In the genomic region with DNA sequence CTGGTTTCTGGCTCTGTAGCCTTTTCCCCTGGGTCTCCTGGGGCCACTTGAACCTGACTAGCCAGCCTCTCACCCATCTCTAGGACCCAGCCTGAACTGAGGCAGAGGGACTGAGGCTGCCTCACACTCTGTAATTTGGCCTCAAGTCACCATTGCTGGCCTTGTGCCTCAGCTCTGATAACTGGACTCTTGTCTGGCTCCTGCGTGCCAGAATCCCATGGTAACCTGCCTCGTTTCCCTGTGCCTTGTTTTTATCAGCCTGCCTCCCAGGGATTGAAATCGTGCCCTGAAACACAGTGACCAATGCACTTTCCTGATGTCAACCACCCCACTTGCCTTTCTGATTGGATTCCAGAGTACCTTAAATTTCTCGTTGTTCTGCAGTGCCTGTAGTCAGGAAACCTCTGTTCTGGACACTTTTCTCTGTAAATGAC, we compare ENCODE assay signal across 8 cellular contexts. TPM values are rescaled to one million over a fixed set of nuclear protein-coding genes. Genes with fewer than 3 reads are reported as not detected.
A peak's percentile ranks its signal among the peaks of the same experiment; 100 is the strongest.
DNase-seq lines count a peak whose midpoint lies in the region; ATAC-seq, FAIRE-seq and TF ChIP-seq lines count a peak whose summit lies in the region.

No MANE protein-coding gene starts in this region.

- TF ChIP-seq CTCF in astrocyte of the spinal cord (IDR thresholded peaks at IDR 0.05; ENCODE audit: low read depth, low read length) (no peak), kidney (IDR thresholded peaks at IDR 0.05; ENCODE audit: borderline replicate concordance, extremely low read depth, insufficient read depth) (no peak), stomach (IDR thresholded peaks at IDR 0.05) (no peak)

- DNase-seq in NCI-H1092 (lab: John Stamatoyannopoulos, UW) (peak; percentile 68), astrocyte of the spinal cord (ENCODE audit: low read depth, low spot score) (peak; percentile 69), kidney (peak; percentile 72), stomach (peak; percentile 93), germinal center (ENCODE audit: low spot score) (no peak), Kasumi-1 (lab: John Stamatoyannopoulos, UW) (no peak), iPS-NIHi7 (ENCODE audit: extremely low spot score) (no peak)

- H3K4me3 ChIP-seq in astrocyte of the spinal cord (ENCODE audit: low read depth, low read length) (no peak overlapping the region), kidney (ENCODE audit: low read length in 2 of 2) (peak overlapping the region in 1 of 2 donors; percentile 31), stomach (no peak overlapping the region)

- in situ Hi-C loops in astrocyte of the spinal cord (cut with HindIII; ENCODE audit: low sequenced_read_pairs): no loop called here

- 8 to 20% (median 13%) methylated on average over 4 of the region's 4 CpGs for WGBS in stomach, 5 donors

- no peaks in the 10 kb centered on the region for H3K36me3 ChIP-seq in kidney (ENCODE audit: control insufficient read depth in 1 of 2, insufficient read depth in 2 of 2, low read length in 2 of 2)
- no peaks in the 10 kb centered on the region for H3K36me3 ChIP-seq in stomach

- H3K4me1 ChIP-seq in kidney (ENCODE audit: control insufficient read depth in 1 of 2, insufficient read depth in 1 of 2, low read depth in 1 of 2, low read length in 2 of 2): peaks cover 26 to 33% of the 10 kb centered on the region in 2 donors
- H3K4me1 ChIP-seq in stomach: peaks cover 31 to 91% (median 82%) of the 10 kb centered on the region in 4 donors

- peak overlapping the region in 1 of 2 donors; percentile 36 for H3K9ac ChIP-seq in kidney (ENCODE audit: low read length in 2 of 2)

- H3K27ac ChIP-seq in kidney (ENCODE audit: low read depth in 2 of 2, low read length in 2 of 2) (peak overlapping the region; percentile 64 to 80), stomach (peak overlapping the region; percentile 6 to 84 (median 79))

- FAIRE-seq in kidney (lab: Jason Lieb, UNC): no peak

- no peak for ATAC-seq in HG03565 (IDR thresholded peaks at IDR 0.05; ENCODE audit: unreplicated experiment)

- H3K27me3 ChIP-seq in stomach: no peaks in the 10 kb centered on the region

- peak; percentile 44 for TF ChIP-seq EP300 in stomach (IDR thresholded peaks at IDR 0.05)

- intact Hi-C loops in kidney (cut with DNase I): no loop called here
- intact Hi-C loops in stomach (cut with DNase I; ENCODE audit: low total_unique reads): no loop called here

- TF ChIP-seq POLR2A in stomach (IDR thresholded peaks at IDR 0.05): no peak

- H3K9me3 ChIP-seq in kidney (ENCODE audit: control insufficient read depth in 1 of 2, low read length in 2 of 2): no peaks in the 10 kb centered on the region
- no peaks in the 10 kb centered on the region for H3K9me3 ChIP-seq in stomach

RNA-seq across cellular contexts. Expression of gene CRTC3, which starts 27.9 kb away (rescaled TPM):
- total RNA-seq in kidney: 49.0 TPM
- polyA plus RNA-seq in kidney (ENCODE audit: insufficient read depth, low read depth, low replicate concordance): 9.2 TPM
- 10 to 100 TPM; 11.0 to 47.7 (median 44.6) TPM for total RNA-seq in stomach
- polyA plus RNA-seq in stomach: 1 to 10 TPM; 8.2 to 8.9 (median 8.6) TPM

Comparison
In these comparisons a context has a peak if more than half of its experiments do, and no peak if none do; other contexts are left out.
1. DNase-seq: peak in NCI-H1092 (single experiment), astrocyte of the spinal cord (single experiment), kidney (single experiment) and stomach (single experiment); none in germinal center (single experiment), Kasumi-1 (0 of 2) and iPS-NIHi7 (single experiment).